Comparison of ENCODE assay signal across 33 cellular contexts in the genomic region with DNA sequence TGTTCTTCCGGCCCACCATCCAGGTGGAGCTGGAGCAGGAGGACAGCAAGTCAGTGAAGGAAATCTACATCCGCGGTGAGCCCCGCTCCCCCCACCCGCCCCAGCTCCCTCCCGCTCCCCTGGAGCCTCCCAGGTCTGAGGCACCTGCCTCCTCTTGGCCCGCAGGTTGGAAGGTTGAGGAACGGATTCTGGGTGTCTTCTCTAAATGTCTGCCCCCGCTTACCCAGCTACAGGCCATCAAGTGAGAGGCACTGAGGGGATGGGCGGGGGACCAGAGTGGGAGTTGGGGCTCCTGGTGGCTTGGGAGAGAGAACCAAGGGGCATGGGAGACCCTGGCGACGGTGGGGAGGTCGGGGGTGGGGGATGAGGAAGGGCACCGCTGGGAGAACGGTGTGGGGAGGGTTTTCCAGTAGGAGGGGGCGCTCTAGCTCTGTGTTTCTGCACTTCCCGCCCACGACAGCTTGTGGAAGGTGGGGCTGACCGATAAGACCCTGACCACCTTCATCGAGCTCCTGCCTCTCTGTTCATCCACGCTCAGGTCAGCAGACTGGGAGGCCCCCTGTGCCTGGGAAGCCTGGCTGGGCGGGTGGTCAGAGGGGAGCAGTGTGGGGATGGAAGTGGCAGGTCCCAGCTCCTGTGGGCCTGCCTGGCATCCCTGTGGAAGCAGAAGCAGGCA. TPM values are rescaled to one million over a fixed set of nuclear protein-coding genes. Genes with fewer than 3 reads are reported as not detected.
DNase-seq lines count a peak whose midpoint lies in the region; ATAC-seq and TF ChIP-seq lines count a peak whose summit lies in the region.
"Had no signal": no experiment of that assay in that cellular context is flagged by ENCODE, and none has a peak within 500 bp of the region (broad histone marks: within the 10 kb centered on the region; RNA-seq: fewer than 3 reads in every experiment).

No MANE protein-coding gene starts in this region.

- H3K4me3 ChIP-seq in HUES64 (ENCODE audit: low read length) (peak overlapping the region; percentile 48), iPS-11a (ENCODE audit: low read depth, low read length) (peak overlapping the region; percentile 25), neural progenitor cell (peak overlapping the region; percentile 35), GM23248 (no peak overlapping the region)

- 13% methylated on average over 21 of the region's 22 CpGs for WGBS in HUES64
- WGBS in GM23248 (ENCODE audit: low coverage in 1 of 2, low lambda C conversion rate in 2 of 2, missing lambda C conversion rate in 2 of 2), 2 experiments: 48 to 53% methylated on average over 19 to 22 of the region's 22 CpGs

- H2AFZ ChIP-seq in neural progenitor cell (replicated peaks) (no peak overlapping the region), GM23248 (no peak overlapping the region)

- H3K36me3 ChIP-seq in HUES64 (ENCODE audit: insufficient read depth, low read length) (no peaks in the 10 kb centered on the region), neural progenitor cell (no peaks in the 10 kb centered on the region), GM23248 (ENCODE audit: low read depth) (no peaks in the 10 kb centered on the region)
- H3K36me3 ChIP-seq: suprapubic skin had no signal

- no peak for ATAC-seq in GM18907 (IDR thresholded peaks at IDR 0.05; ENCODE audit: unreplicated experiment)
- ATAC-seq: PC-3, SK-N-SH treated with all-trans-retinoic acid at 6 μM for 48 hours, T-helper 17 cell had no signal

- H3K79me2 ChIP-seq in neural progenitor cell (ENCODE audit: low read depth) (no peaks in the 10 kb centered on the region), GM23248 (ENCODE audit: insufficient read depth) (no peaks in the 10 kb centered on the region)

- peaks cover 85% of the 10 kb centered on the region for H3K27me3 Mint-ChIP-seq in neural progenitor cell (ENCODE audit: insufficient read depth, low read depth)

- peaks cover 17% of the 10 kb centered on the region for H3K4me1 Mint-ChIP-seq in neural progenitor cell

- H3K4me1 ChIP-seq in HUES64 (ENCODE audit: insufficient read depth, low read length) (peaks cover 3% of the 10 kb centered on the region; the same call in 1 of the 2 replicates), neural progenitor cell (peaks cover 17% of the 10 kb centered on the region), GM23248 (ENCODE audit: insufficient read depth) (no peaks in the 10 kb centered on the region)

- no peaks in the 10 kb centered on the region for H3K9me3 ChIP-seq in HUES64 (ENCODE audit: insufficient read depth, low read depth, low read length)
- H3K9me3 ChIP-seq in neural progenitor cell (ENCODE audit: low read depth): no peaks in the 10 kb centered on the region
- H3K9me3 ChIP-seq in GM23248 (ENCODE audit: low read depth): no peaks in the 10 kb centered on the region
- H3K9me3 ChIP-seq: suprapubic skin had no signal

- H3K9ac ChIP-seq in HUES64 (ENCODE audit: low read depth, low read length) (no peak overlapping the region), neural progenitor cell (no peak overlapping the region), GM23248 (no peak overlapping the region)

- in situ Hi-C loops in GM23248 (cut with MboI): no loop called here

- no peaks in the 10 kb centered on the region for H3K36me3 Mint-ChIP-seq in neural progenitor cell
- H3K36me3 Mint-ChIP-seq: IgD-negative memory B cell had no signal

- H3K27me3 ChIP-seq in HUES64 (ENCODE audit: insufficient read depth, low read length): peaks cover 100% of the 10 kb centered on the region
- peaks cover 100% of the 10 kb centered on the region for H3K27me3 ChIP-seq in neural progenitor cell
- H3K27me3 ChIP-seq in GM23248 (replicated peaks; ENCODE audit: insufficient read depth): peaks cover 39% of the 10 kb centered on the region

- H4K20me1 ChIP-seq in neural progenitor cell (ENCODE audit: low read depth): peaks cover 28% of the 10 kb centered on the region
- no peaks in the 10 kb centered on the region for H4K20me1 ChIP-seq in GM23248 (ENCODE audit: insufficient read depth)

- no peak overlapping the region for H3K27ac Mint-ChIP-seq in neural progenitor cell
- H3K27ac Mint-ChIP-seq: IgD-negative memory B cell, T-helper 17 cell had no signal

- H3K27ac ChIP-seq in HUES64 (ENCODE audit: low read depth, low read length) (no peak overlapping the region), neural progenitor cell (no peak overlapping the region), GM23248 (no peak overlapping the region)
- H3K27ac ChIP-seq: coronary artery, suprapubic skin had no signal

- peaks cover 9% of the 10 kb centered on the region for H3K9me3 Mint-ChIP-seq in neural progenitor cell
- H3K9me3 Mint-ChIP-seq: neural crest cell had no signal

- no peak for TF ChIP-seq CTCF in neural progenitor cell (IDR thresholded peaks at IDR 0.05)

- H3K9me2 ChIP-seq in GM23248 (ENCODE audit: insufficient read depth): no peaks in the 10 kb centered on the region

- H3K4me3 Mint-ChIP-seq in neural progenitor cell: no peak overlapping the region

- peak; percentile 3 for DNase-seq in NCI-H748 (lab: John Stamatoyannopoulos, UW; ENCODE audit: unreplicated experiment)
- no peak for DNase-seq in NCI-H748 treated with DMSO at 0.1 percent for 48 hours (lab: John Stamatoyannopoulos, UW)
- no peak for DNase-seq in neural progenitor cell (ENCODE audit: low spot score)
- no peak for DNase-seq in GM23248
- no peak for DNase-seq in NCI-H524 treated with DMSO at 0.1 percent for 48 hours (lab: John Stamatoyannopoulos, UW)
- DNase-seq: 8988T; activated CD4-positive, alpha-beta T cell treated with anti-CD3 and anti-CD28 coated beads, Interleukin-2, amount 50 U/mL, for 48 hours; activated CD4-positive, CD25-positive, alpha-beta regulatory T cell treated with anti-CD3 and anti-CD28 coated beads, Interleukin-2, amount 50 U/mL, for 72 hours; activated gamma-delta T cell treated with Interleukin-2 at 50 U/mL for 16 hours; activated T-cell treated with anti-CD3 and anti-CD28 coated beads, Interleukin-2, amount 50 U/mL, for 48 hours; Calu3; DND-41; effector CD8-positive, alpha-beta T cell; hypothalamus; kidney glomerular epithelial cell; mammary epithelial cell; NCI-H1694 treated with DMSO at 0.1 percent for 48 hours; NCI-H446 treated with DMSO at 0.1 percent for 48 hours; PC-3; small intestine; stimulated activated naive CD4-positive, alpha-beta T cell; T-helper 17 cell had no signal

- no peaks in the 10 kb centered on the region for H3F3A ChIP-seq in neural progenitor cell (ENCODE audit: low read depth)
- H3F3A ChIP-seq in GM23248 (ENCODE audit: insufficient read depth): peaks cover 18% of the 10 kb centered on the region

- H3K4me2 ChIP-seq in neural progenitor cell: peak overlapping the region; percentile 63
- no peak overlapping the region for H3K4me2 ChIP-seq in GM23248 (ENCODE audit: unreplicated experiment)

RNA-seq across cellular contexts. Expression of a gene that starts 4.2 kb away (rescaled TPM):
- polyA plus RNA-seq in HUES64 (2013, experiment 1 of 2): not detected
- not detected for polyA plus RNA-seq in HUES64 (2013, experiment 2 of 2)
- total RNA-seq in neural progenitor cell (ENCODE audit: low replicate concordance): not detected in 2 replicates
- 0.32 TPM in 1 of 2 replicates, not detected in the other for total RNA-seq in GM23248 (2014; rRNA removed; shearing (Covaris generic))
- polyA plus RNA-seq in GM23248 (2016; fragmentation: Nextera tagmentation; extraction: Ambion mirVana): not detected in 2 replicates
- total RNA-seq: Calu3, cardiac septum, epithelial cell of proximal tubule, mammary epithelial cell, neural crest cell, suprapubic skin, T-helper 17 cell, ureter had no signal
- polyA plus RNA-seq: IgD-negative memory B cell, mammary epithelial cell had no signal

RNA-seq across cellular contexts. Expression of a gene that starts 31.1 kb away (rescaled TPM):
- polyA plus RNA-seq in HUES64 (2013, experiment 1 of 2): 1.4 TPM
- 1.0 TPM for polyA plus RNA-seq in HUES64 (2013, experiment 2 of 2)
- total RNA-seq in neural progenitor cell (ENCODE audit: low replicate concordance): 0.06 TPM in 1 of 2 replicates, not detected in the other
- 1.0 and 2.2 TPM in 2 replicates for total RNA-seq in GM23248 (2014; rRNA removed; shearing (Covaris generic))
- 0.71 and 1.2 TPM in 2 replicates for polyA plus RNA-seq in GM23248 (2016; fragmentation: Nextera tagmentation; extraction: Ambion mirVana)
- polyA plus RNA-seq: IgD-negative memory B cell had no signal
